24 cellular contexts compared by ENCODE assay signal in genomic region chr13:34320084-34320483, GRCh38.
"Had no signal": no experiment of that assay in that cellular context is flagged by ENCODE, and none has a peak within 500 bp of the region (broad histone marks: within the 10 kb centered on the region; RNA-seq: fewer than 3 reads in every experiment).

No MANE protein-coding gene starts in this region.

- H3K27me3 Mint-ChIP-seq: dendritic cell treated with granulocyte-macrophage colony-stimulating factor and Interleukin-4, amounts not matched to agents 40 ng/mL and 50 ng/mL, for 4 days; effector memory CD8-positive, alpha-beta T cell had no signal

- H3K36me3 ChIP-seq: colonic mucosa, esophagus muscularis mucosa, esophagus squamous epithelium, gastrocnemius medialis, gastroesophageal sphincter, heart left ventricle, heart right ventricle had no signal

- H3K4me1 ChIP-seq: colonic mucosa, esophagus muscularis mucosa, esophagus squamous epithelium, foreskin keratinocyte, gastrocnemius medialis, gastroesophageal sphincter had no signal

- H3K27ac ChIP-seq: colonic mucosa, coronary artery, dorsolateral prefrontal cortex, epithelial cell of prostate, esophagus muscularis mucosa, esophagus squamous epithelium, foreskin keratinocyte, gastrocnemius medialis, gastroesophageal sphincter, heart left ventricle, heart right ventricle had no signal

- H3K27me3 ChIP-seq: colonic mucosa, dorsolateral prefrontal cortex, esophagus muscularis mucosa, esophagus squamous epithelium, gastrocnemius medialis, gastroesophageal sphincter, heart left ventricle, heart right ventricle had no signal

- H3K4me3 Mint-ChIP-seq: dendritic cell treated with granulocyte-macrophage colony-stimulating factor and Interleukin-4, amounts not matched to agents 40 ng/mL and 50 ng/mL, for 4 days; effector memory CD8-positive, alpha-beta T cell; endodermal cell had no signal

- H3K9me3 ChIP-seq: colonic mucosa, esophagus muscularis mucosa, esophagus squamous epithelium, gastrocnemius medialis, gastroesophageal sphincter, heart left ventricle, heart right ventricle had no signal

- H3K27ac Mint-ChIP-seq: dendritic cell treated with granulocyte-macrophage colony-stimulating factor and Interleukin-4, amounts not matched to agents 40 ng/mL and 50 ng/mL, for 4 days; effector memory CD8-positive, alpha-beta T cell; endodermal cell had no signal

- DNase-seq: colonic mucosa; cortex of kidney; dermis blood vessel endothelial cell; dorsolateral prefrontal cortex; effector CD4-positive, alpha-beta T cell; effector CD8-positive, alpha-beta T cell; effector memory CD4-positive, alpha-beta T cell; effector memory CD8-positive, alpha-beta T cell; endodermal cell; erythroblast; esophagus squamous epithelium; foreskin fibroblast; foreskin keratinocyte; foreskin melanocyte; gastrocnemius medialis; glutamatergic neuron; head of caudate nucleus; heart left ventricle; heart right ventricle had no signal

- H3K4me3 ChIP-seq: colonic mucosa, coronary artery, dorsolateral prefrontal cortex, esophagus muscularis mucosa, esophagus squamous epithelium, gastrocnemius medialis, gastroesophageal sphincter, heart left ventricle, heart right ventricle had no signal

- H3K9me3 Mint-ChIP-seq: endodermal cell had no signal
